Comparison of ENCODE assay signal across 8 cellular contexts in the genomic region with DNA sequence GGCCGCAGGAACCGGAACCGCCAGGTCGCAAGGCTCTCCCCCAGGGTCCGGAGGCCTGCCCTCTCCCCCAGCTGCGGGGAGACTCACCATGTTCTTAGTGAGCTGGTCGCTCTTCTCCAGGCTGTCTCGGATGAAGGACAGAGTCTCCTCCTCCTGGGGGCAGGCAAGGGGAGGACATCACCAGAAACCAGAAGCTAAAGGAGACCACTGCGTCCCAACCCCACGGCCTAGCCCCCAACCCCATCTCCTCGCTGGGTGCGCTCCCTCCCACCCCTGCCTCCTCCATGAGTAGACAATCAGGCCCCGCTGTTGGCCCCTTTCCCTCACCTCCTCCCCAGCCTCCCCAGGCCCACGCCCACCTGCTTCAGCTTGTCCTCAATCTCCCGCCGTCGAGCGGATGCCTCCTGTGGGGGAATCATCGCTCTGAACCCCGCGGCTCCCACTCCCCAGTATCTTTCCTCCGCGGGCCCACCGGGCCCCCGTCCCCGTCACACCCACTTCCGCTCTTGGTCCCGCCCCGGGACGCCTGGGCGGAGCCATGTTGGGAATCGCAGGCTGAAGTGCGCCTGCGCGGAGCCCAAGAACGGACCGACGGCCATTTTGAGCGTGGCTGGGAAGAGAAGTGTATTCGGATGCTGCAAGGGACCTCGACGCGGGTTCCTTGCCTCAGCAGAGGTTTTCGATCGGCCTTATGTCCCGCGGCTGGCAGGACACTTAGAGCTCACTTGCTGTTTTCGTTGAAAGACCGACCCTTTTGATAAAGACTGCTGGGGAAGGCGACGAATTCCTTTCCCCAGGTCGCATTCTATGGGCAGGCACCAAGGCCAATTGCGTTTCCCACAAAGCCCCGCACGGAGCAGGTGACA. TPM values are rescaled to one million over a fixed set of nuclear protein-coding genes. Genes with fewer than 3 reads are reported as not detected.
DNase-seq lines count a peak whose midpoint lies in the region; ATAC-seq, FAIRE-seq and TF ChIP-seq lines count a peak whose summit lies in the region.

A gene with protein sequence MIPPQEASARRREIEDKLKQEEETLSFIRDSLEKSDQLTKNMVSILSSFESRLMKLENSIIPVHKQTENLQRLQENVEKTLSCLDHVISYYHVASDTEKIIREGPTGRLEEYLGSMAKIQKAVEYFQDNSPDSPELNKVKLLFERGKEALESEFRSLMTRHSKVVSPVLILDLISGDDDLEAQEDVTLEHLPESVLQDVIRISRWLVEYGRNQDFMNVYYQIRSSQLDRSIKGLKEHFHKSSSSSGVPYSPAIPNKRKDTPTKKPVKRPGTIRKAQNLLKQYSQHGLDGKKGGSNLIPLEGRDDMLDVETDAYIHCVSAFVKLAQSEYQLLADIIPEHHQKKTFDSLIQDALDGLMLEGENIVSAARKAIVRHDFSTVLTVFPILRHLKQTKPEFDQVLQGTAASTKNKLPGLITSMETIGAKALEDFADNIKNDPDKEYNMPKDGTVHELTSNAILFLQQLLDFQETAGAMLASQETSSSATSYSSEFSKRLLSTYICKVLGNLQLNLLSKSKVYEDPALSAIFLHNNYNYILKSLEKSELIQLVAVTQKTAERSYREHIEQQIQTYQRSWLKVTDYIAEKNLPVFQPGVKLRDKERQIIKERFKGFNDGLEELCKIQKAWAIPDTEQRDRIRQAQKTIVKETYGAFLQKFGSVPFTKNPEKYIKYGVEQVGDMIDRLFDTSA (minus strand): TSS at position 514 of the 866 bp plus-strand sequence. CDS start 95 bp downstream, at position 419.

- peaks cover 10% of the 10 kb centered on the region for H3K36me3 Mint-ChIP-seq in astrocyte (ENCODE audit: low read depth, unreplicated experiment)

- no peaks in the 10 kb centered on the region for H3K27me3 Mint-ChIP-seq in astrocyte (ENCODE audit: low read depth, unreplicated experiment)

- FAIRE-seq in astrocyte (lab: Jason Lieb, UNC), result no peak

- H4K20me1 ChIP-seq in astrocyte (ENCODE audit: insufficient read depth, low read length) (peaks cover 12% of the 10 kb centered on the region), hepatocyte (ENCODE audit: insufficient read depth, poor library complexity, severe bottlenecking) (no peaks in the 10 kb centered on the region)

- H3K36me3 ChIP-seq in astrocyte (ENCODE audit: insufficient read depth, low read length) (peaks cover 17% of the 10 kb centered on the region), hepatocyte (replicated peaks; ENCODE audit: insufficient read depth, low read depth) (no peaks in the 10 kb centered on the region)

- H3K4me1 ChIP-seq in astrocyte (ENCODE audit: insufficient read depth, low read length) (peaks cover 9% of the 10 kb centered on the region), hepatocyte (ENCODE audit: insufficient read depth) (peaks cover 26% of the 10 kb centered on the region)

- no peak for TF ChIP-seq CTCF in astrocyte (IDR thresholded peaks at IDR 0.05; ENCODE audit: insufficient read depth, low read depth, low read length)
- no peak for TF ChIP-seq CTCF in hepatocyte (IDR thresholded peaks at IDR 0.05; ENCODE audit: poor library complexity)
- peak; percentile 9 for TF ChIP-seq CTCF in retinal pigment epithelial cell (conservative IDR thresholded peaks at IDR 0.05; ENCODE audit: low read depth, low read length)

- H3K4me3 ChIP-seq in astrocyte (ENCODE audit: insufficient read depth, low read depth, low read length), result peak within 1 kb of the TSS; percentile 89
- peak within 1 kb of the TSS; percentile 63 for H3K4me3 ChIP-seq in hepatocyte
- peak within 1 kb of the TSS; percentile 90 for H3K4me3 ChIP-seq in retinal pigment epithelial cell (ENCODE audit: low read length)

- H3K9me3 ChIP-seq in astrocyte (ENCODE audit: insufficient read depth, low read depth, low read length), result no peaks in the 10 kb centered on the region
- no peaks in the 10 kb centered on the region for H3K9me3 ChIP-seq in hepatocyte (ENCODE audit: low read depth)

- H3K4me3 Mint-ChIP-seq in astrocyte (ENCODE audit: unreplicated experiment), result peak within 1 kb of the TSS; percentile 99

- H3K4me1 Mint-ChIP-seq in astrocyte (ENCODE audit: low read depth, unreplicated experiment), result peaks cover 4% of the 10 kb centered on the region

- peak within 1 kb of the TSS; percentile 80 for H3K27ac ChIP-seq in astrocyte (ENCODE audit: low read depth, low read length)
- H3K27ac ChIP-seq in hepatocyte, result peak within 1 kb of the TSS; percentile 81

- peak within 1 kb of the TSS; percentile 91 for H3K27ac Mint-ChIP-seq in astrocyte (ENCODE audit: unreplicated experiment)

- peak within 1 kb of the TSS; percentile 100 for H3K4me2 ChIP-seq in astrocyte (ENCODE audit: low read length)
- peak within 1 kb of the TSS; percentile 81 for H3K4me2 ChIP-seq in hepatocyte

- ATAC-seq in HG02885 (IDR thresholded peaks at IDR 0.05; ENCODE audit: poor library complexity, unreplicated experiment), result peak; percentile 87
- no peak for ATAC-seq in HG03571 (IDR thresholded peaks at IDR 0.05; ENCODE audit: unreplicated experiment)

- DNase-seq in NCI-H2029 (lab: John Stamatoyannopoulos, UW) (peak; percentile 74), T-helper 22 cell (ENCODE audit: low read depth) (peak; percentile 83), astrocyte (ENCODE audit: low read depth) (peak; percentile 58), hepatocyte (ENCODE audit: low spot score) (peak; percentile 98), retinal pigment epithelial cell (ENCODE audit: low read depth) (peak; percentile 51)

- peak within 1 kb of the TSS; percentile 91 for H3K9ac ChIP-seq in astrocyte (ENCODE audit: low read length)

- 11% methylated on average over 40 of the region's 55 CpGs for WGBS in hepatocyte (ENCODE audit: low lambda C conversion rate, missing lambda C conversion rate)

- peaks cover 28% of the 10 kb centered on the region for H3K79me2 ChIP-seq in astrocyte (ENCODE audit: insufficient read depth, low read length)
- H3K79me2 ChIP-seq in hepatocyte, result peaks cover 18% of the 10 kb centered on the region

- H3K9me3 Mint-ChIP-seq in astrocyte (ENCODE audit: unreplicated experiment), result no peaks in the 10 kb centered on the region

- H2AFZ ChIP-seq in astrocyte (ENCODE audit: low read depth, low read length) (peak within 1 kb of the TSS; percentile 98), hepatocyte (peak within 1 kb of the TSS; percentile 92)

- peak; percentile 58 for TF ChIP-seq POLR2A in GM10847 (IDR thresholded peaks at IDR 0.05; ENCODE audit: extremely low read depth, insufficient read length)

- H3K27me3 ChIP-seq in astrocyte (ENCODE audit: insufficient read depth, low read length) (no peaks in the 10 kb centered on the region), hepatocyte (no peaks in the 10 kb centered on the region)

- no peaks in the 10 kb centered on the region for H3K9me2 ChIP-seq in hepatocyte (replicated peaks; ENCODE audit: insufficient read depth)

RNA-seq across cellular contexts. Expression of the gene that starts here (rescaled TPM):
- total RNA-seq in astrocyte, result 145 and 154 TPM in 2 replicates
- total RNA-seq in hepatocyte, result 92.9 and 94.7 TPM in 2 replicates
- 95.6 and 111 TPM in 2 replicates for polyA plus RNA-seq in hepatocyte
